In genomic region chr5:118606940-118607339, GRCh38 we compare ENCODE assay signal across 1 cellular context.
TF ChIP-seq lines count a peak whose summit lies in the region.

No MANE protein-coding gene starts in this region.

TF ChIP-seq in IMR-90, 13 proteins besides CTCF, POLR2A, EP300 and RAD21:
- TF ChIP-seq ELK1 (IDR thresholded peaks at IDR 0.05; ENCODE audit: borderline replicate concordance, low read depth, low read length) (no peak), FOS (IDR thresholded peaks at IDR 0.05; ENCODE audit: low read depth, low read length) (no peak), NFE2L2 (IDR thresholded peaks at IDR 0.05; ENCODE audit: low read depth, low read length) (no peak), SMC3 (IDR thresholded peaks at IDR 0.05; ENCODE audit: low read depth, low read length) (no peak)
